8 cellular contexts compared by ENCODE assay signal in genomic region chr11:9138612-9139579, GRCh38. TPM values are rescaled to one million over a fixed set of nuclear protein-coding genes. Genes with fewer than 3 reads are reported as not detected.
DNase-seq lines count a peak whose midpoint lies in the region; ATAC-seq and TF ChIP-seq lines count a peak whose summit lies in the region.

No MANE protein-coding gene starts in this region.

- peaks cover 11% of the 10 kb centered on the region for H3K36me3 Mint-ChIP-seq in activated naive CD8-positive, alpha-beta T cell treated with anti-CD3 and anti-CD28 coated beads for 36 hours

- H3K4me1 ChIP-seq in left ventricle myocardium inferior (peaks cover 34% of the 10 kb centered on the region), ovary (ENCODE audit: insufficient read depth) (no peaks in the 10 kb centered on the region)

- no peaks in the 10 kb centered on the region for H3K9me3 ChIP-seq in left ventricle myocardium inferior (replicated peaks)
- no peaks in the 10 kb centered on the region for H3K9me3 ChIP-seq in ovary

- TF ChIP-seq CTCF in left ventricle myocardium inferior (IDR thresholded peaks at IDR 0.05; ENCODE audit: borderline replicate concordance) (no peak), ovary (IDR thresholded peaks at IDR 0.05) (no peak)

- no peak overlapping the region for H3K27ac Mint-ChIP-seq in activated naive CD8-positive, alpha-beta T cell treated with anti-CD3 and anti-CD28 coated beads for 36 hours

- DNase-seq in left ventricle myocardium inferior (no peak), Right ventricle myocardium inferior (ENCODE audit: missing footprints) (no peak), RKO (ENCODE audit: low spot score) (peak; percentile 87), dermis microvascular lymphatic vessel endothelial cell (ENCODE audit: low read depth in 2 of 2) (peak; percentile 95 to 99), ovary (peak; percentile 35 to 49 (median 39))
- no peak for DNase-seq in activated naive CD8-positive, alpha-beta T cell treated with anti-CD3 and anti-CD28 coated beads for 36 hours

- no peak for TF ChIP-seq EP300 in ovary (IDR thresholded peaks at IDR 0.05)

- H3K9me3 Mint-ChIP-seq in activated naive CD8-positive, alpha-beta T cell treated with anti-CD3 and anti-CD28 coated beads for 36 hours, result no peaks in the 10 kb centered on the region

- H3K4me3 Mint-ChIP-seq in activated naive CD8-positive, alpha-beta T cell treated with anti-CD3 and anti-CD28 coated beads for 36 hours, result no peak overlapping the region

- no peaks in the 10 kb centered on the region for H3K27me3 ChIP-seq in left ventricle myocardium inferior (ENCODE audit: low read depth)
- no peaks in the 10 kb centered on the region for H3K27me3 ChIP-seq in ovary

- 38 to 52% (median 49%) methylated on average over 18 of the region's 18 CpGs for WGBS in ovary, 3 donors

- H3K27me3 Mint-ChIP-seq in activated naive CD8-positive, alpha-beta T cell treated with anti-CD3 and anti-CD28 coated beads for 36 hours, result no peaks in the 10 kb centered on the region

- no peak for TF ChIP-seq POLR2A in ovary (IDR thresholded peaks at IDR 0.05)

- H3K4me3 ChIP-seq in left ventricle myocardium inferior (no peak overlapping the region), ovary (no peak overlapping the region)

- intact Hi-C loops in left ventricle myocardium inferior (cut with micrococcal nuclease) (loop anchor here (5.0 kb wide), 1 partner anchor 122 kb away; no protein-coding TSS in a partner anchor), Right ventricle myocardium inferior (cut with DNase I) (no loop called here), ovary (cut with DNase I) (loop anchor here in 2 of 4 donors (5.0 to 10.0 kb wide), 3 partner anchors 122 to 914 kb away; no protein-coding TSS in a partner anchor)

- peaks cover 74% of the 10 kb centered on the region for H3K36me3 ChIP-seq in left ventricle myocardium inferior
- H3K36me3 ChIP-seq in ovary, result no peaks in the 10 kb centered on the region

- peaks cover 8% of the 10 kb centered on the region for H3K4me1 Mint-ChIP-seq in activated naive CD8-positive, alpha-beta T cell treated with anti-CD3 and anti-CD28 coated beads for 36 hours

- ATAC-seq in Right ventricle myocardium inferior (no peak), HG03280 (IDR thresholded peaks at IDR 0.05; ENCODE audit: unreplicated experiment) (no peak), HG02610 (IDR thresholded peaks at IDR 0.05; ENCODE audit: unreplicated experiment) (no peak)

- H3K27ac ChIP-seq in left ventricle myocardium inferior (replicated peaks) (peak overlapping the region; percentile 17), ovary (peak overlapping the region in 1 of 2 donors; percentile 35)

RNA-seq across cellular contexts. Expression of gene SCUBE2, which starts 47.5 kb away (rescaled TPM):
- total RNA-seq in left ventricle myocardium inferior (1.8 TPM), Right ventricle myocardium inferior (1.3 TPM), dermis microvascular lymphatic vessel endothelial cell (0.77 and 1.5 TPM in 2 replicates), ovary (1 to 10 TPM in 3 of 7 donors, under 1 TPM in 4; 0.12 to 3.7 (median 1.00) TPM)
- polyA plus RNA-seq in ovary, result 1 to 10 TPM in 1 of 2 donors, under 1 TPM in 1; 0.84 to 8.2 TPM
- total RNA-seq in activated naive CD8-positive, alpha-beta T cell treated with anti-CD3 and anti-CD28 coated beads for 36 hours, result not detected

Comparison
In these comparisons a context has a peak if more than half of its experiments do, and no peak if none do; other contexts are left out.
1. DNase-seq: peak in RKO (single experiment), dermis microvascular lymphatic vessel endothelial cell (2 of 2) and ovary (5 of 5); none in left ventricle myocardium inferior (single experiment), Right ventricle myocardium inferior (single experiment) and activated naive CD8-positive, alpha-beta T cell treated with anti-CD3 and anti-CD28 coated beads for 36 hours (single experiment).